In the genomic region with DNA sequence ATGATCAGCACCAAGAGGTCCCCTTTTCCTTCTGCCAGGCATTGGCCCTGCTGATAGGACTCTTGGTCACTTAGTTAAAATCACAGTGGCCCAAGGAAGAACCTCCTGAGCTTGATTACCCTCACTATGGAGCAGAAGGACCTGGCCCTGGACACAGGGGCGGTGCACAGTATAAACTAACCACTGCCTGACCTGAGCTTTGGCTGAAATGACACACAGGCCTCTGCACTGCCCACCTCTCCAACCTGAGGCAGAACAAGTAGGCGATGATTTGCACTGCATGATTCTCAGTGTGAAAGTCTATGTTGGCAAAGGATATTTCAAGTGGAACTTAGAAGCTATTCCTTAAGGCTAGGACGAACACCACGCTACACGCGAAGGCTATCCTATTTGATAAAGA, we compare ENCODE assay signal across 15 cellular contexts.
"Had no signal": no experiment of that assay in that cellular context is flagged by ENCODE, and none has a peak within 500 bp of the region (broad histone marks: within the 10 kb centered on the region; RNA-seq: fewer than 3 reads in every experiment).

No MANE protein-coding gene starts in this region.

- H3K27me3 Mint-ChIP-seq: activated CD4-positive, alpha-beta memory T cell treated with anti-CD3 and anti-CD28 coated beads, Interleukin-2, amount 10 ng/mL, durations not matched to agents 7 days and 5 days; activated naive CD8-positive, alpha-beta T cell treated with anti-CD3 and anti-CD28 coated beads for 36 hours; brain; stimulated activated memory B cell treated with anti-CD40 and anti-IgM and Interleukin-4, amounts not matched to agents 10 μg/mL and 1 μg/mL and 100 μg/mL, for 72 hours had no signal

- H3K9me3 Mint-ChIP-seq: activated CD4-positive, alpha-beta memory T cell treated with anti-CD3 and anti-CD28 coated beads, Interleukin-2, amount 10 ng/mL, durations not matched to agents 7 days and 5 days; activated naive CD8-positive, alpha-beta T cell treated with anti-CD3 and anti-CD28 coated beads for 36 hours; brain; stimulated activated memory B cell treated with anti-CD40 and anti-IgM and Interleukin-4, amounts not matched to agents 10 μg/mL and 1 μg/mL and 100 μg/mL, for 72 hours had no signal

- H3K27ac Mint-ChIP-seq: activated CD4-positive, alpha-beta memory T cell treated with anti-CD3 and anti-CD28 coated beads, Interleukin-2, amount 10 ng/mL, durations not matched to agents 7 days and 5 days; activated naive CD8-positive, alpha-beta T cell treated with anti-CD3 and anti-CD28 coated beads for 36 hours; stimulated activated memory B cell treated with anti-CD40 and anti-IgM and Interleukin-4, amounts not matched to agents 10 μg/mL and 1 μg/mL and 100 μg/mL, for 72 hours had no signal

- ATAC-seq: left ventricle myocardium superior; stimulated activated memory B cell treated with anti-CD40 and anti-IgM and Interleukin-4, amounts not matched to agents 10 μg/mL and 1 μg/mL and 100 μg/mL, for 72 hours had no signal

- H3K4me3 ChIP-seq: esophagus squamous epithelium, tibial nerve had no signal

- H3K27ac ChIP-seq: esophagus squamous epithelium, tibial nerve had no signal

- H3K4me1 Mint-ChIP-seq: activated CD4-positive, alpha-beta memory T cell treated with anti-CD3 and anti-CD28 coated beads, Interleukin-2, amount 10 ng/mL, durations not matched to agents 7 days and 5 days; activated naive CD8-positive, alpha-beta T cell treated with anti-CD3 and anti-CD28 coated beads for 36 hours; stimulated activated memory B cell treated with anti-CD40 and anti-IgM and Interleukin-4, amounts not matched to agents 10 μg/mL and 1 μg/mL and 100 μg/mL, for 72 hours had no signal

- DNase-seq: activated CD4-positive, alpha-beta memory T cell treated with anti-CD3 and anti-CD28 coated beads, Interleukin-2, amount 10 ng/mL, durations not matched to agents 7 days and 5 days; activated CD4-positive, alpha-beta T cell treated with anti-CD3 and anti-CD28 coated beads for 4 hours; activated naive CD8-positive, alpha-beta T cell treated with anti-CD3 and anti-CD28 coated beads for 36 hours; activated T-cell treated with anti-CD3 and anti-CD28 coated beads, Interleukin-2, amount 50 U/mL, for 48 hours; cortex of kidney; effector CD4-positive, alpha-beta T cell; esophagus squamous epithelium; hypothalamus; left ventricle myocardium superior; midbrain; stimulated activated CD4-positive, alpha-beta T cell treated with anti-CD3 and anti-CD28 coated beads, Interleukin-2, amount 100 ng/mL, for 48 hours; T-helper 2 cell had no signal

- H3K4me3 Mint-ChIP-seq: activated CD4-positive, alpha-beta memory T cell treated with anti-CD3 and anti-CD28 coated beads, Interleukin-2, amount 10 ng/mL, durations not matched to agents 7 days and 5 days; activated naive CD8-positive, alpha-beta T cell treated with anti-CD3 and anti-CD28 coated beads for 36 hours; brain; stimulated activated memory B cell treated with anti-CD40 and anti-IgM and Interleukin-4, amounts not matched to agents 10 μg/mL and 1 μg/mL and 100 μg/mL, for 72 hours had no signal

- H3K9me3 ChIP-seq: esophagus squamous epithelium, tibial nerve had no signal

- H3K27me3 ChIP-seq: esophagus squamous epithelium, tibial nerve had no signal
